8 cellular contexts compared by ENCODE assay signal in the genomic region with DNA sequence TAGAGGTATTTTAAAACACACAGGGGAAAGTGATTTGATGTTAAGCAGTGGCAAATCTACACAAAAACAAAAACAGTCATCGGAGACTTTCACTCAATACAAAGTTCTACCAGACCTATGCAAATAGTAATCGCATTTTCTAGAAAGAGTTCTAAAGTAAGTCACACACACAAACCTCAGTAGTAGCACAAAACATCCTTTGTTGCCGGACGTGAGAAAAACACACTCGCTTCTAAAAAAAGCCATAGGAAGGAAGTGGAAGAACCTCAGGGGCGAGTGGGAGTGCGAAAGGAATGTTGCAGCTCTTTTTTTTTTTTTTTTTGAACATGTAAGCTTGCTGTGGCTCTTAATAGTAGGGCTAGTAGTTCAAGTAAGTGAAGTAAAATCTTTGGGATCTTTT.
DNase-seq lines count a peak whose midpoint lies in the region; ATAC-seq and TF ChIP-seq lines count a peak whose summit lies in the region.
"Had no signal": no experiment of that assay in that cellular context is flagged by ENCODE, and none has a peak within 500 bp of the region (broad histone marks: within the 10 kb centered on the region; RNA-seq: fewer than 3 reads in every experiment).

No MANE protein-coding gene starts in this region.

- 10 to 13% (median 11%) methylated on average over 7 of the region's 7 CpGs for WGBS in heart left ventricle, 4 donors

- intact Hi-C loops in heart left ventricle (cut with DNase I): loop anchor here in 2 of 10 donors (5.0 to 10.0 kb wide), 2 partner anchors 51 to 88 kb away; a partner anchor contains a TSS

- H3K9ac ChIP-seq in subcutaneous abdominal adipose tissue (ENCODE audit: low read length in 5 of 5): peak overlapping the region in 2 of 5 donors; percentile 9 to 17

- peak; percentile 10 to 26 for DNase-seq in SJCRH30
- DNase-seq in heart left ventricle: peak in 4 of 5 donors; percentile 42 to 71 (median 53)
- no peak for DNase-seq in nucleus accumbens (lab: John Stamatoyannopoulos, UW)
- no peak for DNase-seq in AG20443 (ENCODE audit: low spot score)

- H3K4me1 ChIP-seq in SJCRH30: no peaks in the 10 kb centered on the region; the same call in none of the 2 replicates
- peaks cover 0 to 63% (median 46%) of the 10 kb centered on the region in 12 donors for H3K4me1 ChIP-seq in heart left ventricle
- peaks cover 0 to 57% (median 43%) of the 10 kb centered on the region in 5 donors for H3K4me1 ChIP-seq in subcutaneous abdominal adipose tissue (ENCODE audit: control insufficient read depth in 5 of 5, insufficient read depth in 5 of 5, low read length in 5 of 5)

- no peak for TF ChIP-seq CTCF in heart left ventricle (IDR thresholded peaks at IDR 0.05)

- H3K27ac ChIP-seq in SJCRH30 (no peak overlapping the region), heart left ventricle (peak overlapping the region; percentile 12 to 73 (median 41)), subcutaneous abdominal adipose tissue (ENCODE audit: low read depth, low read length) (peak overlapping the region; percentile 39)

- H3K9me3 ChIP-seq in SJCRH30 (replicated peaks) (no peaks in the 10 kb centered on the region), heart left ventricle (no peaks in the 10 kb centered on the region), subcutaneous abdominal adipose tissue (ENCODE audit: control insufficient read depth in 5 of 5, low read length in 5 of 5) (no peaks in the 10 kb centered on the region)

- ATAC-seq in GM18867 (IDR thresholded peaks at IDR 0.05; ENCODE audit: unreplicated experiment) (peak; percentile 66), HG02759 (IDR thresholded peaks at IDR 0.05; ENCODE audit: unreplicated experiment) (peak; percentile 43), heart left ventricle (peak in 3 of 4 donors; percentile 43 to 79 (median 65))

- no peak for TF ChIP-seq POLR2A in heart left ventricle (IDR thresholded peaks at IDR 0.05)

- H3K27me3 ChIP-seq in SJCRH30 (no peaks in the 10 kb centered on the region), heart left ventricle (no peaks in the 10 kb centered on the region), subcutaneous abdominal adipose tissue (ENCODE audit: control insufficient read depth in 5 of 5, insufficient read depth in 4 of 5, low read length in 5 of 5) (no peaks in the 10 kb centered on the region)

- H3K36me3 ChIP-seq in SJCRH30 (no peaks in the 10 kb centered on the region), heart left ventricle (no peaks in the 10 kb centered on the region), subcutaneous abdominal adipose tissue (ENCODE audit: control insufficient read depth in 5 of 5, insufficient read depth in 5 of 5, low read length in 5 of 5) (no peaks in the 10 kb centered on the region)

- H3K4me3 ChIP-seq in SJCRH30 (peak overlapping the region; percentile 16; the same call in 1 of the 2 replicates), heart left ventricle (peak overlapping the region in 6 of 12 donors; percentile 8 to 30 (median 20)), subcutaneous abdominal adipose tissue (ENCODE audit: low read depth in 1 of 5, low read length in 5 of 5) (peak overlapping the region in 3 of 5 donors; percentile 14 to 36 (median 19))
- H3K4me3 ChIP-seq: skin epidermis had no signal

Comparison
In these comparisons a context has a peak if more than half of its experiments do, and no peak if none do; other contexts are left out.
1. DNase-seq: peak in SJCRH30 (2 of 2) and heart left ventricle (4 of 5); none in nucleus accumbens (0 of 56) and AG20443 (single experiment).
2. Peak in every context shown above with its lines, with median percentiles within 50 percentile points of each other: ATAC-seq.